Comparison of ENCODE assay signal across 9 cellular contexts in the genomic region with DNA sequence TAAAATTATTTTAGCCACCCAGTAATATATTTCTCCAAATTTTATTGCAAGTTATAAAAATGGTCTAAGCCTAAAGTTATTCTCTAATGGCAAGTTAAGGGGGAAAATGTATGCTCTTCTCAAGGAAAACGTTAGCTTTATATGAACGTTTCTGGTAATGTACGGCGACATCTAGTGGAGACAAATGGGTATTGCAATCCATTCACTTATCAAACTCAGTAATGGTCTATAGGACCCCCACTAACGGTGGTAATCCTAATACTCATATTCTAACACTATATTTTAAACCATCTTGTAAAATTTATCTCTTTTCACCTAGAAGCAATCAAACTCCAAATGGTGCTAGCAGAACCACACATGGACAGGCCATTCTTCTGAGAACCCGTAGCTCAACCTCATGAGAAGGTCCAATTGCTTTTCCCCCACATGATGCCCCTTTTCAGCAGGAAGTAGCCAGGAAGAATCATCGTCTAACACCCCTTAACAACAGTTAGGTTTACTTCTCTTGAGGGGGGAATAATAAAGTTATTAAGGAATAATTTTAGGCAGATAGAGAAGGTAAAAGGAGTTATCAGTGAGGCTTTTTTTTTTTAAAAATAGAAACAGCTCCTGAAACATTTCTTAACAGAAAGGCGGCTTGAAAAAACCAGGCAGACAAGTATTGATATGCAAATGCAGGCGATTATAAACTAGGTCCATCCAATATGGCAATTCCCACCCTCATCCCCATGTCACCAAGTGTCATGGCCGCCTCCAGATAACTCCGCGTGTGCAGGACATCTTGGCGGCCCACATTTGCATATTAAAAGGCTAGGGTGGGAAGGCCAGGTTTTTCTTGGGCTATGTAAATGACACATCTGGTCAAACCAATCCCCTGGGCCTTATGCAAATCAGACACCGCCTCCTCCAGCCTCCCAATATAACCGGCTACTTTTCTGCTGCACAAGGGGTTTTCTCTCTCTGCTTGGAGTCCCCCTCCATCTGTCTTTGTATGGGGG. TPM values are rescaled to one million over a fixed set of nuclear protein-coding genes. Genes with fewer than 3 reads are reported as not detected.
DNase-seq lines count a peak whose midpoint lies in the region; ATAC-seq, FAIRE-seq and TF ChIP-seq lines count a peak whose summit lies in the region.
"Had no signal": no experiment of that assay in that cellular context is flagged by ENCODE, and none has a peak within 500 bp of the region (broad histone marks: within the 10 kb centered on the region; RNA-seq: fewer than 3 reads in every experiment).

No MANE protein-coding gene starts in this region.

- TF ChIP-seq POLR2A in esophagus muscularis mucosa (IDR thresholded peaks at IDR 0.05; ENCODE audit: low read depth) = no peak

- H3K9me3 ChIP-seq in esophagus muscularis mucosa (no peaks in the 10 kb centered on the region), pancreas (no peaks in the 10 kb centered on the region)
- H3K9me3 ChIP-seq: BLaER1 had no signal

- H3K36me3 Mint-ChIP-seq in stimulated activated effector memory CD8-positive, alpha-beta T cell treated with anti-CD3 and anti-CD28 coated beads, Interleukin-12 subunit alpha, Interleukin-12 subunit beta, amount 100 ng/mL, for 72 hours = no peaks in the 10 kb centered on the region

- no peak overlapping the region for H3K4me3 Mint-ChIP-seq in stimulated activated effector memory CD8-positive, alpha-beta T cell treated with anti-CD3 and anti-CD28 coated beads, Interleukin-12 subunit alpha, Interleukin-12 subunit beta, amount 100 ng/mL, for 72 hours

- peak; percentile 63 to 87 (median 71) for TF ChIP-seq CTCF in esophagus muscularis mucosa (IDR thresholded peaks at IDR 0.05)
- TF ChIP-seq CTCF in pancreas (IDR thresholded peaks at IDR 0.05) = peak; percentile 76 to 89 (median 85)

- no peaks in the 10 kb centered on the region for H3K9me3 Mint-ChIP-seq in stimulated activated effector memory CD8-positive, alpha-beta T cell treated with anti-CD3 and anti-CD28 coated beads, Interleukin-12 subunit alpha, Interleukin-12 subunit beta, amount 100 ng/mL, for 72 hours

- ATAC-seq in GM21723 (IDR thresholded peaks at IDR 0.05; ENCODE audit: unreplicated experiment) (peak; percentile 55), pancreas (peak in 3 of 4 donors; percentile 55 to 65 (median 60))
- ATAC-seq in stimulated activated effector memory CD8-positive, alpha-beta T cell treated with anti-CD3 and anti-CD28 coated beads, Interleukin-12 subunit alpha, Interleukin-12 subunit beta, amount 100 ng/mL, for 72 hours = no peak

- H3K27ac ChIP-seq in esophagus muscularis mucosa (replicated peaks in 1 of 4) (no peak overlapping the region), pancreas (no peak overlapping the region)
- H3K27ac ChIP-seq: BLaER1 had no signal

- no peak overlapping the region for H3K27ac Mint-ChIP-seq in stimulated activated effector memory CD8-positive, alpha-beta T cell treated with anti-CD3 and anti-CD28 coated beads, Interleukin-12 subunit alpha, Interleukin-12 subunit beta, amount 100 ng/mL, for 72 hours

- FAIRE-seq in pancreas (lab: Jason Lieb, UNC) = peak; percentile 97

- no peaks in the 10 kb centered on the region for H3K36me3 ChIP-seq in esophagus muscularis mucosa
- H3K36me3 ChIP-seq in pancreas = no peaks in the 10 kb centered on the region
- no peaks in the 10 kb centered on the region for H3K36me3 ChIP-seq in H7 (replicated peaks; ENCODE audit: control insufficient read depth, insufficient read depth, low read length)
- H3K36me3 ChIP-seq: BLaER1 had no signal

- 38% methylated on average over 15 of the region's 15 CpGs for WGBS in esophagus muscularis mucosa
- WGBS in pancreas, 2 donors = 32% methylated on average over 15 of the region's 15 CpGs

- H3K4me1 ChIP-seq in esophagus muscularis mucosa = no peaks in the 10 kb centered on the region
- H3K4me1 ChIP-seq in pancreas = no peaks in the 10 kb centered on the region
- H3K4me1 ChIP-seq: BLaER1 had no signal

- H3K4me3 ChIP-seq in esophagus muscularis mucosa (no peak overlapping the region), pancreas (no peak overlapping the region), H7 (ENCODE audit: insufficient read depth, low read depth, low read length) (no peak overlapping the region)
- H3K4me3 ChIP-seq: BLaER1 had no signal

- no peak for TF ChIP-seq EP300 in esophagus muscularis mucosa (IDR thresholded peaks at IDR 0.05)

- DNase-seq in DMS79 treated with DMSO at 0.1 percent for 48 hours (lab: John Stamatoyannopoulos, UW) (peak; percentile 0), DMS79 (lab: John Stamatoyannopoulos, UW) (no peak), OCI-M1 (lab: John Stamatoyannopoulos, UW) (peak; percentile 35), esophagus muscularis mucosa (ENCODE audit: extremely low spot score) (no peak), pancreas (no peak), H7 (no peak)
- DNase-seq in stimulated activated effector memory CD8-positive, alpha-beta T cell treated with anti-CD3 and anti-CD28 coated beads, Interleukin-12 subunit alpha, Interleukin-12 subunit beta, amount 100 ng/mL, for 72 hours (ENCODE audit: low spot score in 2 of 2) = no peak

- intact Hi-C loops in esophagus muscularis mucosa (cut with DNase I) (no loop called here), pancreas (cut with DNase I) (no loop called here)

- H3K27me3 ChIP-seq in esophagus muscularis mucosa (peaks cover 0 to 4% (median 0%) of the 10 kb centered on the region in 4 donors), pancreas (peaks cover 0 to 5% (median 0%) of the 10 kb centered on the region in 4 donors), H7 (ENCODE audit: control insufficient read depth, insufficient read depth, low read length) (no peaks in the 10 kb centered on the region)

- H3K4me1 Mint-ChIP-seq in stimulated activated effector memory CD8-positive, alpha-beta T cell treated with anti-CD3 and anti-CD28 coated beads, Interleukin-12 subunit alpha, Interleukin-12 subunit beta, amount 100 ng/mL, for 72 hours = no peaks in the 10 kb centered on the region

RNA-seq across cellular contexts. Expression of a gene that starts 35.0 kb away (rescaled TPM):
- total RNA-seq in esophagus muscularis mucosa (1 to 10 TPM; 1.2 to 3.4 (median 2.7) TPM), pancreas (1 to 10 TPM; 1.1 to 4.6 (median 2.2) TPM)
- polyA plus RNA-seq in pancreas = 1 to 10 TPM; 1.4 to 2.0 TPM
- total RNA-seq in H7 (2014; rRNA removed; shearing (Covaris generic)) = 33.0 and 35.0 TPM in 2 replicates

Comparison
In these comparisons a context has a peak if more than half of its experiments do, and no peak if none do; other contexts are left out.
1. DNase-seq: peak in DMS79 treated with DMSO at 0.1 percent for 48 hours (single experiment) and OCI-M1 (single experiment); none in DMS79 (single experiment), esophagus muscularis mucosa (single experiment), pancreas (0 of 6), stimulated activated effector memory CD8-positive, alpha-beta T cell treated with anti-CD3 and anti-CD28 coated beads, Interleukin-12 subunit alpha, Interleukin-12 subunit beta, amount 100 ng/mL, for 72 hours (0 of 2) and H7 (single experiment).